Comparison of ENCODE assay signal across 8 cellular contexts in the genomic region with DNA sequence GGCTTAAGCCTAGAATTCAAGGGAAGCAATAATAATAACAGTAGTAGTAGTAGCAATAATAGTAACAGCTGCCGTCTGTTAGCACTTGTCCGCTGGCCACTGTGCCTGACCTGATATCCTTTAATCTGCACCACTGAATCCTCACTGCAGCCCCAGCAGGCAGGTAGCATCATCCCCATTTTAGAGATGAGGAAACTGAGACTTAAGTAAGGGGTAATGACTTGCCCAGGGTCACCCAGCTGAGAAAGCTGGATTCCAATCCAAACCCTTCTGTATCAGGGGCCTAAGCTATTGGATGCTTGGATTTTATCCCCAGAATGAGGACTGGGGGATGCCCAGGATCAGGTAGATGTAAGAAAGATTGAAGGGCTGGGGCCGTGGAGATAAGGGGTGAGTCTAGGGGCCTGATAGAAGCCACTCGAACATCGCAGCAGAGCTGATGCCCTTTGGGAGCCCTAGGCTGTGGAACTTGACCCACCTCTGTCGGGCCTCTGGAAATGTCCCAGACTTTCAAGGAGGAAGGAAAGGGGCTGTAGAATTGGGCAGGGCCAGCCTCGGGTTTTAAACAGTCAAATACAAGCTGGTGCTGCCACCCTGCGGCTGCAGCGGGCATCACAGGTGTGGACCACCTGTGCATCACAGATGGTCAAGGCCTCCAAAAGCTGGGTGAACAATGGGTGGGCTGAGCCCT.
DNase-seq lines count a peak whose midpoint lies in the region; ATAC-seq, FAIRE-seq and TF ChIP-seq lines count a peak whose summit lies in the region.

No MANE protein-coding gene starts in this region.

- no peak overlapping the region for H2BK20ac ChIP-seq in H1 (ENCODE audit: low read length)

- POLR2A ChIA-PET in H1 (lab: Charles Lee; ENCODE audit: partially characterized antibody): interaction anchor here (0.6 to 1.8 kb wide), 3 partner anchors 29 to 353 kb away, joined by 3 to 5 read pairs (median 4); no protein-coding TSS in a partner anchor

- H3K4me2 ChIP-seq in H1 (ENCODE audit: insufficient read depth in 1 of 2, low read depth in 2 of 2, low read length in 2 of 2): no peak overlapping the region

- H3K4me3 Mint-ChIP-seq in stimulated activated naive B cell treated with anti-CD40 and anti-IgM and Interleukin-4, amounts not matched to agents 10 μg/mL and 1 μg/mL and 100 μg/mL, for 72 hours: no peak overlapping the region

- H4K5ac ChIP-seq in H1 (ENCODE audit: insufficient read length, low read depth, low read length): no peak overlapping the region

- no peak overlapping the region for H3K23ac ChIP-seq in H1 (ENCODE audit: insufficient read length)

- 46% methylated on average over 9 of the region's 9 CpGs; no CpG with 5 or more reads in 1 of the 2 experiments for WGBS in H1 (ENCODE audit: extremely low coverage in 1 of 2, insufficient coverage in 1 of 2, insufficient read length in 1 of 2, insufficient replicate concordance in 2 of 2, low coverage in 1 of 2, low lambda C conversion rate in 2 of 2, missing lambda C conversion rate in 1 of 2), 2 experiments

- no peak overlapping the region for H3K27ac ChIP-seq in H1 (ENCODE audit: low read depth, low read length)

- in situ Hi-C loops in ACHN (cut with HindIII; ENCODE audit: low pct_ligation_motif_present, low pct_unique_long_range_greater_than_20kb, low sequenced_read_pairs): no loop called here

- no peak overlapping the region for H2BK12ac ChIP-seq in H1 (ENCODE audit: low read depth, low read length)

- H4K91ac ChIP-seq in H1 (replicated peaks; ENCODE audit: insufficient read length, low read length): no peak overlapping the region

- peak; percentile 97 for TF ChIP-seq RAD21 in H1 (IDR thresholded peaks at IDR 0.05 in 1 of 2, conservative IDR thresholded peaks at IDR 0.05 in 1 of 2; ENCODE audit: low read depth in 2 of 2, low read length in 2 of 2)

- no peak overlapping the region for H3K56ac ChIP-seq in H1 (replicated peaks; ENCODE audit: insufficient read length, low read depth, low read length)

- ATAC-seq in mucosa of descending colon: peak; percentile 64
- ATAC-seq in stimulated activated naive B cell treated with anti-CD40 and anti-IgM and Interleukin-4, amounts not matched to agents 10 μg/mL and 1 μg/mL and 100 μg/mL, for 72 hours (replicated peaks): peak; percentile 61 to 70
- no peak for ATAC-seq in GM18519 (IDR thresholded peaks at IDR 0.05; ENCODE audit: low FRiP score, unreplicated experiment)

- H2BK120ac ChIP-seq in H1 (replicated peaks; ENCODE audit: low read depth, low read length): no peak overlapping the region

- H3K4ac ChIP-seq in H1 (replicated peaks; ENCODE audit: insufficient read length, low read depth, low read length): no peak overlapping the region

- H3K36me3 ChIP-seq in H1 (ENCODE audit: control insufficient read depth in 2 of 4, insufficient read depth in 4 of 4, low read length in 3 of 4) (no peaks in the 10 kb centered on the region), mucosa of descending colon (ENCODE audit: low read depth) (no peaks in the 10 kb centered on the region)

- no peak overlapping the region for H3K9ac ChIP-seq in H1 (replicated peaks in 1 of 4; ENCODE audit: extremely low read depth in 1 of 4, low read depth in 3 of 4, low read length in 3 of 4)

- H3K27ac Mint-ChIP-seq in stimulated activated naive B cell treated with anti-CD40 and anti-IgM and Interleukin-4, amounts not matched to agents 10 μg/mL and 1 μg/mL and 100 μg/mL, for 72 hours: no peak overlapping the region

- peak; percentile 95 to 98 (median 96) for TF ChIP-seq CTCF in H1 (IDR thresholded peaks at IDR 0.05; ENCODE audit: control extremely low read depth in 1 of 3, insufficient read depth in 1 of 3, low read depth in 1 of 3, low read length in 3 of 3)
- TF ChIP-seq CTCF in mucosa of descending colon (IDR thresholded peaks at IDR 0.05): peak; percentile 84

- H2AK5ac ChIP-seq in H1 (ENCODE audit: low read depth, low read length): no peak overlapping the region

- no peak overlapping the region for H4K8ac ChIP-seq in H1 (ENCODE audit: extremely low read depth, insufficient read depth, low read length)

- peaks cover 0 to 1% of the 10 kb centered on the region in 2 donors for H3K36me3 Mint-ChIP-seq in stimulated activated naive B cell treated with anti-CD40 and anti-IgM and Interleukin-4, amounts not matched to agents 10 μg/mL and 1 μg/mL and 100 μg/mL, for 72 hours

- TF ChIP-seq POLR2A in H1 (IDR thresholded peaks at IDR 0.05; ENCODE audit: control extremely low read depth in 1 of 2, low read depth in 2 of 2, low read length in 2 of 2): no peak

- H4K20me1 ChIP-seq in H1 (replicated peaks in 1 of 2; ENCODE audit: control insufficient read depth in 1 of 2, insufficient read depth in 2 of 2, low read length in 2 of 2): peaks cover 0 to 5% of the 10 kb centered on the region in 2 experiments

- H3K18ac ChIP-seq in H1 (ENCODE audit: extremely low read depth, low read length): no peak overlapping the region

- FAIRE-seq in H1 (lab: Jason Lieb, UNC): peak; percentile 19

- intact Hi-C loops in mucosa of descending colon (cut with DNase I, micrococcal nuclease): loop anchor here in 1 of 2 donors (10.0 kb wide), 1 partner anchor 224 kb away; no protein-coding TSS in a partner anchor

- DNase-seq in ACHN (peak; percentile 45), GM19238 (ENCODE audit: insufficient read length, low spot score) (peak; percentile 73), NCI-H69 (lab: John Stamatoyannopoulos, UW) (peak; percentile 53), H1 (ENCODE audit: low read depth in 1 of 2, low spot score in 2 of 2) (peak; percentile 60 to 96), mucosa of descending colon (peak in 2 of 3 donors; percentile 75 to 80)
- peak; percentile 88 for DNase-seq in activated CD8-positive, alpha-beta memory T cell treated with anti-CD3 and anti-CD28 coated beads for 24 hours
- DNase-seq in stimulated activated naive B cell treated with anti-CD40 and anti-IgM and Interleukin-4, amounts not matched to agents 10 μg/mL and 1 μg/mL and 100 μg/mL, for 72 hours: peak; percentile 59

- H3K9me3 ChIP-seq in H1 (ENCODE audit: insufficient read depth in 2 of 2, low read depth in 1 of 2, low read length in 1 of 2) (no peaks in the 10 kb centered on the region), mucosa of descending colon (no peaks in the 10 kb centered on the region)

- H3K23me2 ChIP-seq in H1 (ENCODE audit: low read depth, low read length): 0 out of 2 replicates have a peak, but pooled peaks cover 2% of the 10 kb centered on the region

- H3K4me3 ChIP-seq in H1 (ENCODE audit: extremely low read depth in 1 of 4, insufficient read depth in 2 of 4, low read depth in 3 of 4, low read length in 4 of 4) (no peak overlapping the region), mucosa of descending colon (no peak overlapping the region)

- H3K4me1 ChIP-seq in H1 (replicated peaks in 1 of 4; ENCODE audit: control insufficient read depth in 3 of 4, insufficient read depth in 4 of 4, low read length in 3 of 4) (peaks cover 0 to 6% (median 2%) of the 10 kb centered on the region in 4 experiments; a peak in 3 of 7 replicates), mucosa of descending colon (ENCODE audit: low read depth) (no peaks in the 10 kb centered on the region)

- H3K14ac ChIP-seq in H1 (ENCODE audit: insufficient read length): no peak overlapping the region

- H2BK5ac ChIP-seq in H1 (ENCODE audit: low read depth, low read length): no peak overlapping the region

- peaks cover 14 to 49% of the 10 kb centered on the region in 2 donors for H3K27me3 Mint-ChIP-seq in stimulated activated naive B cell treated with anti-CD40 and anti-IgM and Interleukin-4, amounts not matched to agents 10 μg/mL and 1 μg/mL and 100 μg/mL, for 72 hours

- H3K79me2 ChIP-seq in H1 (ENCODE audit: control insufficient read depth in 1 of 2, insufficient read depth in 2 of 2, low read length in 2 of 2): no peaks in the 10 kb centered on the region

- H3K79me1 ChIP-seq in H1 (ENCODE audit: low read depth, low read length): no peaks in the 10 kb centered on the region

- no peak overlapping the region for H2BK15ac ChIP-seq in H1 (ENCODE audit: low read length)

- no peak overlapping the region for H2AFZ ChIP-seq in H1 (ENCODE audit: low read length)

- CTCF ChIA-PET in H1 (lab: Charles Lee; ENCODE audit: partially characterized antibody): interaction anchor here (0.6 to 8.7 kb wide), 62 partner anchors 10 to 462 kb away, joined by 3 to 62 read pairs (median 6); a partner anchor contains a TSS

- TF ChIP-seq EP300 in H1 (IDR thresholded peaks at IDR 0.05; ENCODE audit: borderline replicate concordance in 1 of 2, low read depth in 2 of 2, low read length in 2 of 2): no peak

- H3K9me3 Mint-ChIP-seq in stimulated activated naive B cell treated with anti-CD40 and anti-IgM and Interleukin-4, amounts not matched to agents 10 μg/mL and 1 μg/mL and 100 μg/mL, for 72 hours: no peaks in the 10 kb centered on the region

- peaks cover 0 to 10% (median 5%) of the 10 kb centered on the region in 4 experiments; a peak in 3 of 7 replicates for H3K27me3 ChIP-seq in H1 (replicated peaks in 1 of 4; ENCODE audit: control insufficient read depth in 3 of 4, extremely low read depth in 1 of 4, insufficient read depth in 3 of 4, low read length in 3 of 4)

- H3K4me1 Mint-ChIP-seq in stimulated activated naive B cell treated with anti-CD40 and anti-IgM and Interleukin-4, amounts not matched to agents 10 μg/mL and 1 μg/mL and 100 μg/mL, for 72 hours: peaks cover 12 to 23% of the 10 kb centered on the region in 2 donors

TF ChIP-seq in H1, 55 proteins besides CTCF, POLR2A, EP300 and RAD21:
- TF ChIP-seq GTF2F1 (IDR thresholded peaks at IDR 0.05; ENCODE audit: borderline replicate concordance, low read depth, low read length) (no peak), TCF12 (IDR thresholded peaks at IDR 0.05; ENCODE audit: low read depth, low read length) (0 out of 2 replicates have a peak, but pooled peaks have one; percentile 36), KDM1A (IDR thresholded peaks at IDR 0.05; ENCODE audit: borderline replicate concordance, low read length) (0 out of 2 replicates have a peak, but pooled peaks have one; percentile 61), BCL11A (IDR thresholded peaks at IDR 0.05; ENCODE audit: low read depth in 2 of 2, low read length in 2 of 2) (no peak), SIN3A (conservative IDR thresholded peaks at IDR 0.05 in 1 of 2, IDR thresholded peaks at IDR 0.05 in 1 of 2; ENCODE audit: low read depth in 1 of 2, low read length in 2 of 2) (0 out of 4 replicates have a peak, but pooled peaks of 1 of the 2 experiments have one; percentile 30), YY1 (IDR thresholded peaks at IDR 0.05; ENCODE audit: low read depth, low read length) (0 out of 2 replicates have a peak, but pooled peaks have one; percentile 32), SRF (IDR thresholded peaks at IDR 0.05; ENCODE audit: low read depth, low read length) (no peak), GABPA (IDR thresholded peaks at IDR 0.05; ENCODE audit: borderline replicate concordance, insufficient read depth, low read length) (no peak)
- TF ChIP-seq, protein P1, sequence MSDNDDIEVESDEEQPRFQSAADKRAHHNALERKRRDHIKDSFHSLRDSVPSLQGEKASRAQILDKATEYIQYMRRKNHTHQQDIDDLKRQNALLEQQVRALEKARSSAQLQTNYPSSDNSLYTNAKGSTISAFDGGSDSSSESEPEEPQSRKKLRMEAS (IDR thresholded peaks at IDR 0.05): no peak
